1 cellular context compared by ENCODE assay signal in the genomic region with DNA sequence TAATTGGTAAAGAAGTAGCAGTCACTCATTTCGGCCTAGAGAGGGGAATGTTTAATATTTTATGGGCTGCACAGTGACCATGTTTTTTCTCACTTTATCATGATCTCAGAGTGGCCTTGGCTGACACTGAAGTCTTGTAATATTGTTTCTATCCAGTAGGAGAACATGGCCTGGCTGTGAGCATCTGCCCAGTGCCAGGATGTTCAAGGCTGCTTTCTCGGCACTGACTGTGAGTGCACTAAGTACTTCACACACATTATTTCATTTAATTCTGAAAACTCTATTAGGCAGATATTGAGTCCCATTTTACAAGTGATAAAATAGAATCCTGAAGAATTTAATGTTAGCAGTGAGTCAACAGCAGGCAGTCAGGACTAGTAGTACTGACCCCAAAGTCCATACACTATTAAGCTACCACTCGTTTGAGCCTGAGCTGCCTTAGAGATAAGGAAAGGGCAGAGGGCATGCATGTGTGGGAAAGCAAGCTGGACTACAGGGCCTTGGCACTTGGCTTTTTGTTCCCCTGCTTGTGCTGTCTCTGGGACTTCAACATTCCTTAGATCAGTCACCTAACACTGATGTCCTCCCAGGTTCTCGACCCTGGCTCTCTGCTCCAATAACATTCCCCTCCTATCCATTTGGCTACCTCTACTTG.
TF ChIP-seq lines count a peak whose summit lies in the region.

No MANE protein-coding gene starts in this region.

TF ChIP-seq in endothelial cell of umbilical vein, 7 proteins besides CTCF, POLR2A, EP300 and RAD21 (continued from another document):
- no peak for TF ChIP-seq MYC (IDR thresholded peaks at IDR 0.05; ENCODE audit: low read depth, low read length)
- TF ChIP-seq EZH2 (IDR thresholded peaks at IDR 0.05; ENCODE audit: borderline replicate concordance, low read depth, low read length, severe bottlenecking) = no peak
- no peak for TF ChIP-seq POLR2AphosphoS5 (IDR thresholded peaks at IDR 0.05; ENCODE audit: insufficient read depth, low read depth, low read length)
